ENCODE assay signal across 35 cellular contexts in the genomic region with DNA sequence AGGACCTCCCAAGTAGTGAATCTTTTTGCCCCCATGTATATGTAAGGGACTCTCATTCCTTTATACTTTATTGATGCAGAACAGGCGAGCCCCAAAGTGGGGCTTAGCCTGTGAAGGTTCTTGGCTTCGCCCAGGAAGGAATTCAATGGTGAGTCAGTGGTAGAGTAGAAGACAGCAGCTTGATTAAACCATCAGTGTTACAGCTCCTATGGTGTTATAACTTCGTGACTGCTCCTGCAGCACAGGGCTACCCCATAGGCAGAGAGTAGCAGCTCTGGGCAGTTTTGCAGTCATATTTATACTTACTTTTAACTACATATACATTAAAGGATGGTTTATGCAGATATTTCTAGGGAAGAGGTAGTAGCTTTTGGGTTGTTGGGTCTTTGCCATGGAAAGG. TPM values are rescaled to one million over a fixed set of nuclear protein-coding genes. Genes with fewer than 3 reads are reported as not detected.
"Had no signal": no experiment of that assay in that cellular context is flagged by ENCODE, and none has a peak within 500 bp of the region (broad histone marks: within the 10 kb centered on the region; RNA-seq: fewer than 3 reads in every experiment).

No MANE protein-coding gene starts in this region.

- ATAC-seq: activated CD8-positive, alpha-beta T cell treated with anti-CD3 and anti-CD28 coated beads for 36 hours; activated T-cell treated with anti-CD3 and anti-CD28 coated beads, Interleukin-2, amount 50 U/mL, for 72 hours; activated T-helper 17 cell treated with anti-CD3 and anti-CD28 coated beads, Interleukin-2, amount 50 U/mL, for 72 hours; body of pancreas; K562; Right ventricle myocardium inferior had no signal

- H3K4me1 Mint-ChIP-seq: activated naive CD4-positive, alpha-beta T cell treated with anti-CD3 and anti-CD28 coated beads, Interleukin-2, amount 50 U/mL, for 24 hours; activated naive CD8-positive, alpha-beta T cell treated with anti-CD3 and anti-CD28 coated beads, Interleukin-2, amount 10 ng/mL, durations not matched to agents 7 days and 5 days; activated T-helper 17 cell treated with anti-CD3 and anti-CD28 coated beads, Interleukin-2, amount 50 U/mL, for 72 hours; central memory CD8-positive, alpha-beta T cell had no signal

- H3K27ac ChIP-seq: ascending aorta, body of pancreas, PC-9, RWPE1, WERI-Rb-1 had no signal

- H3K9me3 ChIP-seq: ascending aorta, body of pancreas, MG63 had no signal

- H3K4me2 ChIP-seq: PC-9 had no signal

- H3K36me3 Mint-ChIP-seq: activated naive CD4-positive, alpha-beta T cell treated with anti-CD3 and anti-CD28 coated beads, Interleukin-2, amount 50 U/mL, for 24 hours; activated naive CD8-positive, alpha-beta T cell treated with anti-CD3 and anti-CD28 coated beads, Interleukin-2, amount 10 ng/mL, durations not matched to agents 7 days and 5 days had no signal

- H3K4me3 Mint-ChIP-seq: activated CD8-positive, alpha-beta T cell treated with anti-CD3 and anti-CD28 coated beads for 36 hours; activated naive CD4-positive, alpha-beta T cell treated with anti-CD3 and anti-CD28 coated beads, Interleukin-2, amount 50 U/mL, for 24 hours; activated naive CD8-positive, alpha-beta T cell treated with anti-CD3 and anti-CD28 coated beads, Interleukin-2, amount 10 ng/mL, durations not matched to agents 7 days and 5 days; activated T-cell treated with anti-CD3 and anti-CD28 coated beads, Interleukin-2, amount 50 U/mL, for 72 hours; activated T-helper 17 cell treated with anti-CD3 and anti-CD28 coated beads, Interleukin-2, amount 50 U/mL, for 72 hours; central memory CD8-positive, alpha-beta T cell had no signal

- DNase-seq: activated CD4-positive, alpha-beta T cell treated with anti-CD3 and anti-CD28 coated beads for 1 hour; activated CD4-positive, alpha-beta T cell treated with anti-CD3 and anti-CD28 coated beads for 48 hours; activated CD4-positive, alpha-beta T cell treated with anti-CD3 and anti-CD28 coated beads, Interleukin-2, amount 50 U/mL, for 4 hours; activated CD4-positive, CD25-positive, alpha-beta regulatory T cell; activated CD8-positive, alpha-beta T cell treated with anti-CD3 and anti-CD28 coated beads for 36 hours; activated effector memory CD4-positive, alpha-beta T cell treated with anti-CD3 and anti-CD28 coated beads, Interleukin-2, amount 50 U/mL, for 16 hours; activated naive CD4-positive, alpha-beta T cell; activated naive CD8-positive, alpha-beta T cell treated with anti-CD3 and anti-CD28 coated beads, Interleukin-2, amount 10 ng/mL, durations not matched to agents 7 days and 5 days; activated T-cell treated with anti-CD3 and anti-CD28 coated beads, Interleukin-2, amount 50 U/mL, for 1 hour; activated T-cell treated with anti-CD3 and anti-CD28 coated beads, Interleukin-2, amount 50 U/mL, for 72 hours; amygdala; body of pancreas; MG63; NCI-H1048; NCI-H1105 treated with DMSO at 0.1 percent for 48 hours; NCI-H1436; NCI-H1694; NCI-H1930; NCI-H2081 treated with DMSO at 0.1 percent for 48 hours; NCI-H345; NCI-H524 treated with DMSO at 0.1 percent for 48 hours; NCI-H748 treated with DMSO at 0.1 percent for 48 hours; PC-9; SIG-M5; SW 1271; T1000; WERI-Rb-1 had no signal

- H2AFZ ChIP-seq: PC-9 had no signal

- H3K4me3 ChIP-seq: ascending aorta, body of pancreas, K562, MG63, PC-9 had no signal

- H3K36me3 ChIP-seq: ascending aorta, MG63, WERI-Rb-1 had no signal

- H3K27me3 Mint-ChIP-seq: activated T-helper 17 cell treated with anti-CD3 and anti-CD28 coated beads, Interleukin-2, amount 50 U/mL, for 72 hours had no signal

- H3K27ac Mint-ChIP-seq: activated CD8-positive, alpha-beta T cell treated with anti-CD3 and anti-CD28 coated beads for 36 hours; activated naive CD4-positive, alpha-beta T cell treated with anti-CD3 and anti-CD28 coated beads, Interleukin-2, amount 50 U/mL, for 24 hours; activated naive CD8-positive, alpha-beta T cell treated with anti-CD3 and anti-CD28 coated beads, Interleukin-2, amount 10 ng/mL, durations not matched to agents 7 days and 5 days; activated T-cell treated with anti-CD3 and anti-CD28 coated beads, Interleukin-2, amount 50 U/mL, for 72 hours; activated T-helper 17 cell treated with anti-CD3 and anti-CD28 coated beads, Interleukin-2, amount 50 U/mL, for 72 hours had no signal

- H3K27me3 ChIP-seq: ascending aorta, body of pancreas, MG63 had no signal

- H3K9me3 Mint-ChIP-seq: activated CD8-positive, alpha-beta T cell treated with anti-CD3 and anti-CD28 coated beads for 36 hours; activated naive CD4-positive, alpha-beta T cell treated with anti-CD3 and anti-CD28 coated beads, Interleukin-2, amount 50 U/mL, for 24 hours; activated naive CD8-positive, alpha-beta T cell treated with anti-CD3 and anti-CD28 coated beads, Interleukin-2, amount 10 ng/mL, durations not matched to agents 7 days and 5 days; activated T-cell treated with anti-CD3 and anti-CD28 coated beads, Interleukin-2, amount 50 U/mL, for 72 hours; activated T-helper 17 cell treated with anti-CD3 and anti-CD28 coated beads, Interleukin-2, amount 50 U/mL, for 72 hours; central memory CD8-positive, alpha-beta T cell had no signal

- H3K4me1 ChIP-seq: ascending aorta, body of pancreas had no signal

RNA-seq across cellular contexts. Expression of a gene that starts 11.0 kb away (rescaled TPM):
- total RNA-seq: OCI-LY7 had no signal
